13 cellular contexts compared by ENCODE assay signal in the genomic region with DNA sequence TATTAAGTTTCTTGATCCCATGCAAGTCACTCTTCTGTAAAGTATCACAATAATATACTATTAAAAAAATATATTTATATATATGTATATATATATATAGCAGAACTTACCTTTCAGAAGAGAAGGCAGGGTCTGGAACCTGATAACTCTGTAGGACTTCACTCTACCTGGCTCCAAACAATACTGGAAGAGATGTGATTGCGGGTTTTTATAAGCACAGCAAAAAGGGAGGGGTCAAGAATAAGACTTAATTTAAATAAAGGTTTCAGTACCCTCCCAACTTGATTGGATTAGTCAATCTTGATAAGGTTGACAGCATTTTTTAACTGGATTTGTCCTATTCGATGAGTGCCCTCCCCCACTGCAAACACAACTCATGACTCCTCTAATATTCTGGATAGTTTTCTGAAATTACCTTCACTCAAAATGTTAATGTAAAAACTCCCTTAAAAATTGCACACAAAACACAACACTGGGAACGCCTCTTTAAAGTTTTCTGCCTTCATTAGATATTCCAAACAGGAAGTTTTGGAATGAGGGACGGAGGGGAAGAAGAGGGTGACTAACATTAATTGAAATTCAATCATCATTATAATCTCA. TPM values are rescaled to one million over a fixed set of nuclear protein-coding genes. Genes with fewer than 3 reads are reported as not detected.
DNase-seq lines count a peak whose midpoint lies in the region; ATAC-seq, FAIRE-seq and TF ChIP-seq lines count a peak whose summit lies in the region.
"Had no signal": no experiment of that assay in that cellular context is flagged by ENCODE, and none has a peak within 500 bp of the region (broad histone marks: within the 10 kb centered on the region; RNA-seq: fewer than 3 reads in every experiment).

No MANE protein-coding gene starts in this region.

- H3K27ac Mint-ChIP-seq in astrocyte (ENCODE audit: unreplicated experiment): peak overlapping the region; percentile 2

- FAIRE-seq in astrocyte (lab: Jason Lieb, UNC): no peak

- no peak overlapping the region for H3K9ac ChIP-seq in astrocyte (ENCODE audit: low read length)
- peak overlapping the region; percentile 47 to 85 for H3K9ac ChIP-seq in mucosa of rectum (ENCODE audit: low read depth in 1 of 2, low read length in 2 of 2)

- intact Hi-C loops in dorsolateral prefrontal cortex (cut with DNase I) (loop anchor here (5.0 to 10.0 kb wide), 4 partner anchors 80 to 320 kb away; no protein-coding TSS in a partner anchor), tibial artery (cut with DNase I; ENCODE audit: low total_unique reads) (no loop called here)

- peak overlapping the region; percentile 85 for H3K27ac ChIP-seq in 22Rv1
- peak overlapping the region; percentile 65; the same call in 1 of the 2 replicates for H3K27ac ChIP-seq in HEK293 (ENCODE audit: extremely low read depth, low read depth, low read length)
- H3K27ac ChIP-seq in astrocyte (ENCODE audit: low read depth, low read length): no peak overlapping the region
- H3K27ac ChIP-seq in mucosa of rectum (ENCODE audit: low read depth in 2 of 2, low read length in 2 of 2): peak overlapping the region; percentile 84 to 91
- peak overlapping the region in 17 of 59 donors; percentile 15 to 96 (median 82) for H3K27ac ChIP-seq in dorsolateral prefrontal cortex
- no peak overlapping the region for H3K27ac ChIP-seq in tibial artery

- H3K4me3 ChIP-seq in HEK293 (ENCODE audit: low read depth, low read length): no peak overlapping the region
- no peak overlapping the region for H3K4me3 ChIP-seq in astrocyte (ENCODE audit: insufficient read depth, low read depth, low read length)
- H3K4me3 ChIP-seq in mucosa of rectum (ENCODE audit: low read length in 2 of 2): peak overlapping the region; percentile 70 to 80
- no peak overlapping the region for H3K4me3 ChIP-seq in dorsolateral prefrontal cortex
- H3K4me3 ChIP-seq in tibial artery: no peak overlapping the region
- H3K4me3 ChIP-seq: esophagus muscularis mucosa, GM23338 had no signal

- POLR2A ChIA-PET in HEK293 (lab: Yijun Ruan, JAX): no interaction called here

- H3K36me3 ChIP-seq in HEK293 (ENCODE audit: control insufficient read depth in 2 of 2, insufficient read depth in 1 of 2, low read length in 2 of 2) (no peaks in the 10 kb centered on the region), astrocyte (ENCODE audit: insufficient read depth, low read length) (no peaks in the 10 kb centered on the region), mucosa of rectum (ENCODE audit: control insufficient read depth in 2 of 2, insufficient read depth in 2 of 2, low read length in 2 of 2) (no peaks in the 10 kb centered on the region), tibial artery (no peaks in the 10 kb centered on the region)
- H3K36me3 ChIP-seq: esophagus muscularis mucosa had no signal

- peak overlapping the region; percentile 66 for H3K4me3 Mint-ChIP-seq in astrocyte (ENCODE audit: unreplicated experiment)

- no peak for ATAC-seq in GM19455 (IDR thresholded peaks at IDR 0.05; ENCODE audit: unreplicated experiment)
- ATAC-seq: GM23338 had no signal

- TF ChIP-seq CTCF in 22Rv1 (IDR thresholded peaks at IDR 0.05) (no peak), HEK293 (tag by site-specific recombination; IDR thresholded peaks at IDR 0.05) (no peak), astrocyte (IDR thresholded peaks at IDR 0.05; ENCODE audit: insufficient read depth, low read depth, low read length) (no peak), dorsolateral prefrontal cortex (IDR thresholded peaks at IDR 0.05 in 54 of 56, conservative IDR thresholded peaks at IDR 0.05 in 2 of 56; ENCODE audit: low read depth in 1 of 56, partially characterized antibody in 56 of 56) (no peak), tibial artery (IDR thresholded peaks at IDR 0.05) (no peak)

- H3K36me3 Mint-ChIP-seq in astrocyte (ENCODE audit: low read depth, unreplicated experiment): no peaks in the 10 kb centered on the region

- peaks cover 18% of the 10 kb centered on the region for H3K4me1 ChIP-seq in HEK293 (ENCODE audit: control insufficient read depth, insufficient read depth, low read length)
- peaks cover 7% of the 10 kb centered on the region for H3K4me1 ChIP-seq in astrocyte (ENCODE audit: insufficient read depth, low read length)
- H3K4me1 ChIP-seq in mucosa of rectum (ENCODE audit: control insufficient read depth in 2 of 2, insufficient read depth in 2 of 2, low read length in 2 of 2): peaks cover 4 to 5% of the 10 kb centered on the region in 2 donors
- H3K4me1 ChIP-seq in tibial artery: peaks cover 0 to 11% (median 6%) of the 10 kb centered on the region in 4 donors

- peaks cover 6% of the 10 kb centered on the region for H3K79me2 ChIP-seq in astrocyte (ENCODE audit: insufficient read depth, low read length)

- H3K4me2 ChIP-seq in astrocyte (ENCODE audit: low read length): no peak overlapping the region

- DNase-seq in astrocyte (ENCODE audit: low read depth) (no peak), dorsolateral prefrontal cortex (no peak), NOMO-1 (lab: John Stamatoyannopoulos, UW; ENCODE audit: unreplicated experiment in 2 of 2) (no peak), tibial artery (no peak)
- DNase-seq: anterior cingulate cortex, NCI-H2171, Right ventricle myocardium superior had no signal

- H2AFZ ChIP-seq in astrocyte (ENCODE audit: low read depth, low read length): no peak overlapping the region
- H2AFZ ChIP-seq: GM23338 had no signal

- H3K27me3 Mint-ChIP-seq in astrocyte (ENCODE audit: low read depth, unreplicated experiment): no peaks in the 10 kb centered on the region

- CTCF ChIA-PET in HEK293 (lab: Yijun Ruan, JAX): interaction anchor here (0.6 to 1.4 kb wide), 2 partner anchors 12 to 16 kb away, joined by 3 read pairs; no protein-coding TSS in a partner anchor

- H3K9me3 ChIP-seq in HEK293 (ENCODE audit: control insufficient read depth, insufficient read depth, low read depth, low read length) (no peaks in the 10 kb centered on the region), astrocyte (ENCODE audit: insufficient read depth, low read depth, low read length) (no peaks in the 10 kb centered on the region), mucosa of rectum (ENCODE audit: control insufficient read depth in 2 of 2, low read length in 2 of 2) (no peaks in the 10 kb centered on the region), tibial artery (no peaks in the 10 kb centered on the region)
- H3K9me3 ChIP-seq: esophagus muscularis mucosa had no signal

- no peaks in the 10 kb centered on the region for H3K27me3 ChIP-seq in astrocyte (ENCODE audit: insufficient read depth, low read length)
- no peaks in the 10 kb centered on the region for H3K27me3 ChIP-seq in mucosa of rectum (ENCODE audit: control insufficient read depth in 2 of 2, insufficient read depth in 2 of 2, low read length in 2 of 2)
- H3K27me3 ChIP-seq in dorsolateral prefrontal cortex: no peaks in the 10 kb centered on the region
- no peaks in the 10 kb centered on the region for H3K27me3 ChIP-seq in tibial artery
- H3K27me3 ChIP-seq: esophagus muscularis mucosa had no signal

- no peaks in the 10 kb centered on the region for H4K20me1 ChIP-seq in astrocyte (ENCODE audit: insufficient read depth, low read length)

- no peaks in the 10 kb centered on the region for H3K9me3 Mint-ChIP-seq in astrocyte (ENCODE audit: unreplicated experiment)
- H3K9me3 Mint-ChIP-seq: GM23338 had no signal

- H3K4me1 Mint-ChIP-seq in astrocyte (ENCODE audit: low read depth, unreplicated experiment): peaks cover 22% of the 10 kb centered on the region

TF ChIP-seq in HEK293, 187 proteins besides CTCF, POLR2A, EP300 and RAD21:
- TF ChIP-seq ZNF394 (tag by site-specific recombination; IDR thresholded peaks at IDR 0.05; ENCODE audit: borderline replicate concordance): no peak
- 0 out of 2 replicates have a peak, but pooled peaks have one; percentile 22 for TF ChIP-seq WT1 (tag by site-specific recombination; IDR thresholded peaks at IDR 0.05)
- no peak for TF ChIP-seq ZNF555 (tag by site-specific recombination; conservative IDR thresholded peaks at IDR 0.05)
- TF ChIP-seq, protein P1, sequence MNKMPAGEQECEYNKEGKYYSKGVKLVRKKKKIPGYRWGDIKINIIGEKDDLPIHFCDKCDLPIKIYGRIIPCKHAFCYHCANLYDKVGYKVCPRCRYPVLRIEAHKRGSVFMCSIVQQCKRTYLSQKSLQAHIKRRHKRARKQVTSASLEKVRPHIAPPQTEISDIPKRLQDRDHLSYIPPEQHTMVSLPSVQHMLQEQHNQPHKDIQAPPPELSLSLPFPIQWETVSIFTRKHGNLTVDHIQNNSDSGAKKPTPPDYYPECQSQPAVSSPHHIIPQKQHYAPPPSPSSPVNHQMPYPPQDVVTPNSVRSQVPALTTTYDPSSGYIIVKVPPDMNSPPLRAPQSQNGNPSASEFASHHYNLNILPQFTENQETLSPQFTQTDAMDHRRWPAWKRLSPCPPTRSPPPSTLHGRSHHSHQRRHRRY (tag by site-specific recombination; IDR thresholded peaks at IDR 0.05): no peak
- no peak for TF ChIP-seq SCRT1 (tag by site-specific recombination; IDR thresholded peaks at IDR 0.05; ENCODE audit: borderline replicate concordance)
- TF ChIP-seq, protein P2, sequence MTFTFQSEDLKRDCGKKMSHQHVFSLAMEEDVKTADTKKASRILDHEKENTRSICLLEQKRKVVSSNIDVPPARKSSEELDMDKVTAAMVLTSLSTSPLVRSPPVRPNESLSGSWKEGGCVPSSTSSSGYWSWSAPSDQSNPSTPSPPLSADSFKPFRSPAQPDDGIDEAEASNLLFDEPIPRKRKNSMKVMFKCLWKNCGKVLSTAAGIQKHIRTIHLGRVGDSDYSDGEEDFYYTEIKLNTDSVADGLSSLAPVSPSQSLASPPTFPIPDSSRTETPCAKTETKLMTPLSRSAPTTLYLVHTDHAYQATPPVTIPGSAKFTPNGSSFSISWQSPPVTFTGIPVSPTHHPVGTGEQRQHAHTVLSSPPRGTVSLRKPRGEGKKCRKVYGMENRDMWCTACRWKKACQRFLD (tag by site-specific recombination; IDR thresholded peaks at IDR 0.05): no peak

RNA-seq across cellular contexts. Expression of a gene that starts 4.0 kb away (rescaled TPM):
- total RNA-seq in astrocyte (54.6 and 57.9 TPM in 2 replicates), dorsolateral prefrontal cortex (10 to 100 TPM in 20 of 120 experiments, 1 to 10 TPM in 100; 3.0 to 16.2 (median 7.4) TPM)

Comparison
In these comparisons a context has a peak if more than half of its experiments do, and no peak if none do; other contexts are left out.
1. H3K27ac ChIP-seq: peak in 22Rv1 (single experiment), HEK293 (single experiment) and mucosa of rectum (2 of 2); none in astrocyte (single experiment) and tibial artery (0 of 2).
2. H3K4me3 ChIP-seq: peak in mucosa of rectum (2 of 2); none in HEK293 (single experiment), astrocyte (single experiment), dorsolateral prefrontal cortex (0 of 59) and tibial artery (0 of 2).